18 cellular contexts compared by ENCODE assay signal in genomic region chr11:129998905-129999304, GRCh38. TPM values are rescaled to one million over a fixed set of nuclear protein-coding genes. Genes with fewer than 3 reads are reported as not detected.
A peak's percentile ranks its signal among the peaks of the same experiment; 100 is the strongest.
DNase-seq lines count a peak whose midpoint lies in the region; ATAC-seq and TF ChIP-seq lines count a peak whose summit lies in the region.
"Had no signal": no experiment of that assay in that cellular context is flagged by ENCODE, and none has a peak within 500 bp of the region (broad histone marks: within the 10 kb centered on the region; RNA-seq: fewer than 3 reads in every experiment).

No MANE protein-coding gene starts in this region.

- TF ChIP-seq CTCF in colonic mucosa (IDR thresholded peaks at IDR 0.05) (no peak), transverse colon (IDR thresholded peaks at IDR 0.05) (no peak)

- no peak for ATAC-seq in activated naive CD4-positive, alpha-beta T cell treated with anti-CD3 and anti-CD28 coated beads, Interleukin-2, amount 50 U/mL, for 72 hours
- ATAC-seq in GM21526 (IDR thresholded peaks at IDR 0.05; ENCODE audit: low FRiP score, unreplicated experiment) (no peak), HG02884 (IDR thresholded peaks at IDR 0.05; ENCODE audit: unreplicated experiment) (no peak)
- no peak for ATAC-seq in naive thymus-derived CD4-positive, alpha-beta T cell

- intact Hi-C loops in colonic mucosa (cut with DNase I), result loop anchor here (10.0 kb wide), 1 partner anchor 136 kb away; no protein-coding TSS in a partner anchor
- intact Hi-C loops in transverse colon (cut with DNase I; ENCODE audit: low total_unique reads), result no loop called here
- intact Hi-C loops in naive thymus-derived CD4-positive, alpha-beta T cell (cut with micrococcal nuclease), result no loop called here

- no peak overlapping the region for H3K4me3 Mint-ChIP-seq in activated naive CD4-positive, alpha-beta T cell treated with anti-CD3 and anti-CD28 coated beads, Interleukin-2, amount 50 U/mL, for 24 hours
- H3K4me3 Mint-ChIP-seq in naive thymus-derived CD4-positive, alpha-beta T cell, result no peak overlapping the region

- H3K27me3 Mint-ChIP-seq in activated naive CD4-positive, alpha-beta T cell treated with anti-CD3 and anti-CD28 coated beads, Interleukin-2, amount 50 U/mL, for 24 hours, result no peaks in the 10 kb centered on the region
- no peaks in the 10 kb centered on the region for H3K27me3 Mint-ChIP-seq in naive thymus-derived CD4-positive, alpha-beta T cell

- no peak for TF ChIP-seq POLR2A in transverse colon (IDR thresholded peaks at IDR 0.05)

- no peak for DNase-seq in activated naive CD4-positive, alpha-beta T cell treated with anti-CD3 and anti-CD28 coated beads, Interleukin-2, amount 50 U/mL, for 72 hours (ENCODE audit: low spot score in 2 of 2)
- DNase-seq in colonic mucosa (peak; percentile 20), transverse colon (no peak)
- DNase-seq in naive thymus-derived CD4-positive, alpha-beta T cell, result no peak
- DNase-seq: 8988T, DMS 273 treated with DMSO at 0.1 percent for 48 hours, EL, KG1, NCI-H1436, NCI-H2029 treated with DMSO at 0.1 percent for 48 hours, NCI-H2171 treated with DMSO at 0.1 percent for 48 hours, Peyer's patch, Right ventricle myocardium superior had no signal

- H3K4me1 Mint-ChIP-seq in activated naive CD4-positive, alpha-beta T cell treated with anti-CD3 and anti-CD28 coated beads, Interleukin-2, amount 50 U/mL, for 24 hours, result peaks cover 50% of the 10 kb centered on the region
- H3K4me1 Mint-ChIP-seq in naive thymus-derived CD4-positive, alpha-beta T cell, result peaks cover 24 to 58% (median 49%) of the 10 kb centered on the region in 7 donors

- in situ Hi-C loops in transverse colon (cut with MboI; ENCODE audit: low pct_ligation_motif_present in 1 of 4, low pct_unique_long_range_greater_than_20kb in 1 of 4, low sequenced_read_pairs in 3 of 4), result loop anchor here in 1 of 4 donors (10.0 to 25.0 kb wide), 2 partner anchors 136 to 913 kb away; partner anchors contain the start of gene SNX19

- H3K9ac ChIP-seq in colonic mucosa (ENCODE audit: low read depth in 2 of 2, low read length in 2 of 2) (no peak overlapping the region), mucosa of rectum (ENCODE audit: low read depth in 1 of 2, low read length in 2 of 2) (no peak overlapping the region)
- H3K9ac ChIP-seq: BLaER1 had no signal

- no peak for TF ChIP-seq EP300 in transverse colon (IDR thresholded peaks at IDR 0.05; ENCODE audit: low read depth)

- H3K27ac ChIP-seq in colonic mucosa (peak overlapping the region; percentile 99), mucosa of rectum (ENCODE audit: low read depth in 2 of 2, low read length in 2 of 2) (peak overlapping the region; percentile 29 to 70), transverse colon (peak overlapping the region; percentile 99 to 100 (median 100))
- H3K27ac ChIP-seq in naive thymus-derived CD4-positive, alpha-beta T cell (ENCODE audit: low read depth, low read length), result no peak overlapping the region
- H3K27ac ChIP-seq: BLaER1 had no signal

- POLR2A ChIA-PET in naive thymus-derived CD4-positive, alpha-beta T cell (lab: Charles Lee), result interaction anchor here (0.7 kb wide), 1 partner anchor 132 kb away, joined by 3 read pairs; no protein-coding TSS in a partner anchor

- H3K4me3 ChIP-seq in colonic mucosa (no peak overlapping the region), mucosa of rectum (ENCODE audit: low read length in 2 of 2) (peak overlapping the region in 1 of 2 donors; percentile 2), transverse colon (no peak overlapping the region)
- H3K4me3 ChIP-seq in naive thymus-derived CD4-positive, alpha-beta T cell (ENCODE audit: low read length), result no peak overlapping the region
- H3K4me3 ChIP-seq: BLaER1, Peyer's patch had no signal

- CTCF ChIA-PET in naive thymus-derived CD4-positive, alpha-beta T cell (lab: Charles Lee), result no interaction called here

- peak overlapping the region; percentile 31 for H3K27ac Mint-ChIP-seq in activated naive CD4-positive, alpha-beta T cell treated with anti-CD3 and anti-CD28 coated beads, Interleukin-2, amount 50 U/mL, for 24 hours
- peak overlapping the region in 1 of 2 donors; percentile 46 for H3K27ac Mint-ChIP-seq in activated naive CD4-positive, alpha-beta T cell treated with anti-CD3 and anti-CD28 coated beads, Interleukin-2, amount 50 U/mL, for 72 hours
- H3K27ac Mint-ChIP-seq in naive thymus-derived CD4-positive, alpha-beta T cell, result no peak overlapping the region

- H3K9me3 ChIP-seq in colonic mucosa (no peaks in the 10 kb centered on the region), mucosa of rectum (ENCODE audit: control insufficient read depth in 2 of 2, low read length in 2 of 2) (no peaks in the 10 kb centered on the region), transverse colon (no peaks in the 10 kb centered on the region)
- H3K9me3 ChIP-seq in naive thymus-derived CD4-positive, alpha-beta T cell (ENCODE audit: control insufficient read depth in 2 of 3, low read length in 3 of 3), result no peaks in the 10 kb centered on the region
- H3K9me3 ChIP-seq: Peyer's patch had no signal

- H3K36me3 Mint-ChIP-seq in activated naive CD4-positive, alpha-beta T cell treated with anti-CD3 and anti-CD28 coated beads, Interleukin-2, amount 50 U/mL, for 24 hours, result peaks cover 3% of the 10 kb centered on the region
- peaks cover 7 to 16% of the 10 kb centered on the region in 2 donors for H3K36me3 Mint-ChIP-seq in activated naive CD4-positive, alpha-beta T cell treated with anti-CD3 and anti-CD28 coated beads, Interleukin-2, amount 50 U/mL, for 72 hours
- H3K36me3 Mint-ChIP-seq in naive thymus-derived CD4-positive, alpha-beta T cell, result peaks cover 0 to 14% (median 9%) of the 10 kb centered on the region in 5 donors

- WGBS in transverse colon (ENCODE audit: low coverage in 1 of 2), 2 donors, result 68 to 84% methylated on average over 4 to 7 of the region's 7 CpGs

- H3K36me3 ChIP-seq in colonic mucosa, result no peaks in the 10 kb centered on the region
- no peaks in the 10 kb centered on the region for H3K36me3 ChIP-seq in mucosa of rectum (ENCODE audit: control insufficient read depth in 2 of 2, insufficient read depth in 2 of 2, low read length in 2 of 2)
- no peaks in the 10 kb centered on the region for H3K36me3 ChIP-seq in transverse colon
- peaks cover 0 to 3% (median 0%) of the 10 kb centered on the region in 3 experiments for H3K36me3 ChIP-seq in naive thymus-derived CD4-positive, alpha-beta T cell (ENCODE audit: control insufficient read depth in 2 of 3, insufficient read depth in 3 of 3, low read length in 3 of 3)
- H3K36me3 ChIP-seq: Peyer's patch had no signal

- peaks cover 7% of the 10 kb centered on the region for H3K4me1 ChIP-seq in colonic mucosa
- peaks cover 18 to 33% of the 10 kb centered on the region in 2 donors for H3K4me1 ChIP-seq in mucosa of rectum (ENCODE audit: control insufficient read depth in 2 of 2, insufficient read depth in 2 of 2, low read length in 2 of 2)
- H3K4me1 ChIP-seq in transverse colon, result peaks cover 21 to 56% (median 48%) of the 10 kb centered on the region in 4 donors
- peaks cover 14% of the 10 kb centered on the region in 2 donors for H3K4me1 ChIP-seq in naive thymus-derived CD4-positive, alpha-beta T cell (ENCODE audit: control insufficient read depth in 2 of 2, insufficient read depth in 2 of 2, low read length in 2 of 2)

- H3K27me3 ChIP-seq in colonic mucosa (no peaks in the 10 kb centered on the region), mucosa of rectum (ENCODE audit: control insufficient read depth in 2 of 2, insufficient read depth in 2 of 2, low read length in 2 of 2) (no peaks in the 10 kb centered on the region), transverse colon (no peaks in the 10 kb centered on the region)
- H3K27me3 ChIP-seq in naive thymus-derived CD4-positive, alpha-beta T cell (ENCODE audit: control insufficient read depth in 2 of 2, insufficient read depth in 2 of 2, low read length in 2 of 2), result no peaks in the 10 kb centered on the region
- H3K27me3 ChIP-seq: BLaER1, Peyer's patch had no signal

- no peaks in the 10 kb centered on the region for H3K9me3 Mint-ChIP-seq in activated naive CD4-positive, alpha-beta T cell treated with anti-CD3 and anti-CD28 coated beads, Interleukin-2, amount 50 U/mL, for 24 hours
- no peaks in the 10 kb centered on the region for H3K9me3 Mint-ChIP-seq in activated naive CD4-positive, alpha-beta T cell treated with anti-CD3 and anti-CD28 coated beads, Interleukin-2, amount 50 U/mL, for 72 hours
- peaks cover 0 to 3% (median 0%) of the 10 kb centered on the region in 11 donors for H3K9me3 Mint-ChIP-seq in naive thymus-derived CD4-positive, alpha-beta T cell

RNA-seq across cellular contexts. Expression of gene PRDM10, which starts 3.7 kb away (rescaled TPM):
- 10 to 100 TPM; 13.0 to 28.1 TPM for total RNA-seq in activated naive CD4-positive, alpha-beta T cell treated with anti-CD3 and anti-CD28 coated beads, Interleukin-2, amount 50 U/mL, for 72 hours
- 10 to 100 TPM; 11.0 to 18.3 TPM for total RNA-seq in colonic mucosa
- 10 to 100 TPM; 11.3 to 22.4 (median 15.5) TPM for total RNA-seq in transverse colon
- 10 to 100 TPM; 12.4 to 16.3 (median 13.8) TPM for total RNA-seq in naive thymus-derived CD4-positive, alpha-beta T cell
- polyA plus RNA-seq in naive thymus-derived CD4-positive, alpha-beta T cell, result 1 to 10 TPM; 2.5 to 3.3 TPM
